In genomic region chr20:25055711-25056492, GRCh38 we compare ENCODE assay signal across 10 cellular contexts. TPM values are rescaled to one million over a fixed set of nuclear protein-coding genes. Genes with fewer than 3 reads are reported as not detected.
A peak's percentile ranks its signal among the peaks of the same experiment; 100 is the strongest.
DNase-seq lines count a peak whose midpoint lies in the region; ATAC-seq, FAIRE-seq and TF ChIP-seq lines count a peak whose summit lies in the region.
"Had no signal": no experiment of that assay in that cellular context is flagged by ENCODE, and none has a peak within 500 bp of the region (broad histone marks: within the 10 kb centered on the region; RNA-seq: fewer than 3 reads in every experiment).

No MANE protein-coding gene starts in this region.

- ATAC-seq in GM23338 (no peak), heart right ventricle (no peak), HG03175 (IDR thresholded peaks at IDR 0.05; ENCODE audit: unreplicated experiment) (no peak), HG03378 (IDR thresholded peaks at IDR 0.05; ENCODE audit: unreplicated experiment) (no peak)

- no peaks in the 10 kb centered on the region for H3K9me3 Mint-ChIP-seq in GM23338

- no peaks in the 10 kb centered on the region for H4K20me1 ChIP-seq in GM23338 (replicated peaks; ENCODE audit: insufficient read depth)

- peaks cover 61% of the 10 kb centered on the region for H3K27me3 ChIP-seq in GM23338 (ENCODE audit: insufficient read depth)
- H3K27me3 ChIP-seq in heart right ventricle = no peaks in the 10 kb centered on the region
- no peaks in the 10 kb centered on the region for H3K27me3 ChIP-seq in spleen (replicated peaks in 1 of 7)

- H3K4me1 ChIP-seq in GM23338 (ENCODE audit: insufficient read depth) (peaks cover 12% of the 10 kb centered on the region; the same call in 1 of the 2 replicates), heart right ventricle (peaks cover 31 to 80% (median 74%) of the 10 kb centered on the region in 9 donors), spleen (peaks cover 53 to 79% (median 77%) of the 10 kb centered on the region in 6 donors)

- TF ChIP-seq CTCF in GM23338 (conservative IDR thresholded peaks at IDR 0.05; ENCODE audit: low read depth in 2 of 2) = no peak
- TF ChIP-seq CTCF in VCaP (conservative IDR thresholded peaks at IDR 0.05) = no peak
- TF ChIP-seq CTCF in heart right ventricle (IDR thresholded peaks at IDR 0.05) = no peak
- no peak for TF ChIP-seq CTCF in spleen (IDR thresholded peaks at IDR 0.05 in 8 of 11, conservative IDR thresholded peaks at IDR 0.05 in 3 of 11)

- no peak for TF ChIP-seq POLR2A in spleen (IDR thresholded peaks at IDR 0.05)
- TF ChIP-seq POLR2A in GM12891 (IDR thresholded peaks at IDR 0.05; ENCODE audit: low read depth, low read length) = no peak

- peak overlapping the region; percentile 68; the same call in 1 of the 3 replicates for H3K4me3 Mint-ChIP-seq in GM23338

- H3K36me3 ChIP-seq in GM23338 (ENCODE audit: insufficient read depth) (no peaks in the 10 kb centered on the region), heart right ventricle (peaks cover 0 to 4% (median 0%) of the 10 kb centered on the region in 9 donors), spleen (peaks cover 0 to 8% (median 0%) of the 10 kb centered on the region in 6 donors)

- intact Hi-C loops in heart right ventricle (cut with DNase I) (loop anchor here in 5 of 10 donors (2.0 to 10.0 kb wide), 6 partner anchors 15 to 1701 kb away; partner anchors contain the start of genes ABHD12 (in 1 of the 5), ENTPD6 (in 1 of the 5), NXT1 (in 1 of the 5) and PYGB (in 1 of the 5)), spleen (cut with DNase I; ENCODE audit: low total_unique reads) (no loop called here)

- 45 to 52% methylated on average over 8 of the region's 8 CpGs for WGBS in heart right ventricle, 2 donors
- WGBS in spleen, 5 donors = 69 to 80% (median 77%) methylated on average over 8 of the region's 8 CpGs

- H3K36me3 Mint-ChIP-seq in GM23338 (ENCODE audit: low read depth) = no peaks in the 10 kb centered on the region

- no peaks in the 10 kb centered on the region for H3K79me2 ChIP-seq in GM23338 (replicated peaks; ENCODE audit: insufficient read depth)

- H3F3A ChIP-seq in GM23338 (replicated peaks; ENCODE audit: low read depth) = no peaks in the 10 kb centered on the region

- no peak overlapping the region for H3K4me2 ChIP-seq in GM23338

- FAIRE-seq in GM12891 (lab: Jason Lieb, UNC) = no peak

- H3K27me3 Mint-ChIP-seq in GM23338 (ENCODE audit: insufficient read depth, low read depth, poor library complexity) = peaks cover 57% of the 10 kb centered on the region

- no peak overlapping the region for H2AFZ ChIP-seq in GM23338

- DNase-seq in GM23338 (ENCODE audit: low spot score) = no peak
- DNase-seq in heart right ventricle = no peak
- peak; percentile 70 for DNase-seq in spleen
- no peak for DNase-seq in stimulated activated CD4-positive, alpha-beta T cell treated with anti-CD3 and anti-CD28 coated beads, Interleukin-12 subunit alpha, Interleukin-12 subunit beta, amount 100 ng/mL, for 4 hours
- no peak for DNase-seq in GM12891 (ENCODE audit: insufficient read length, low spot score)
- DNase-seq: NCI-H2081 treated with DMSO at 0.1 percent for 48 hours had no signal

- H3K4me1 Mint-ChIP-seq in GM23338 = peaks cover 11% of the 10 kb centered on the region; the same call in 1 of the 3 replicates

- H3K9me3 ChIP-seq in heart right ventricle = no peaks in the 10 kb centered on the region
- no peaks in the 10 kb centered on the region for H3K9me3 ChIP-seq in spleen

- H3K27ac Mint-ChIP-seq in GM23338 = no peak overlapping the region

- H3K9me2 ChIP-seq in GM23338 (ENCODE audit: insufficient read depth) = no peaks in the 10 kb centered on the region; the same call in 1 of the 2 replicates

- no peak overlapping the region for H3K4me3 ChIP-seq in GM23338
- H3K4me3 ChIP-seq in heart right ventricle = peak overlapping the region in 9 of 10 donors; percentile 68 to 98 (median 90)
- peak overlapping the region in 5 of 8 donors; percentile 76 to 96 (median 87) for H3K4me3 ChIP-seq in spleen

- no peak overlapping the region for H3K27ac ChIP-seq in GM23338 (ENCODE audit: low read depth)
- H3K27ac ChIP-seq in VCaP = peak overlapping the region; percentile 99
- H3K27ac ChIP-seq in heart right ventricle = peak overlapping the region; percentile 93 to 99 (median 98)
- peak overlapping the region in 5 of 8 donors; percentile 91 to 98 (median 93) for H3K27ac ChIP-seq in spleen

TF ChIP-seq in GM23338, 12 proteins besides CTCF, POLR2A, EP300 and RAD21 (continues in another document):
- TF ChIP-seq ZNF114 (CRISPR knock-in tag; IDR thresholded peaks at IDR 0.05) (no peak), REST (IDR thresholded peaks at IDR 0.05; ENCODE audit: unreplicated experiment) (no peak), JUNB (IDR thresholded peaks at IDR 0.05; ENCODE audit: unreplicated experiment) (no peak), ZNF331 (CRISPR knock-in tag; IDR thresholded peaks at IDR 0.05; ENCODE audit: low read depth) (no peak), EZH2 (IDR thresholded peaks at IDR 0.05; ENCODE audit: low read depth, unreplicated experiment) (no peak)

TF ChIP-seq in GM12891, 5 proteins besides CTCF, POLR2A, EP300 and RAD21:
- no peak for TF ChIP-seq POU2F2 (IDR thresholded peaks at IDR 0.05; ENCODE audit: low read depth, low read length)
- no peak for TF ChIP-seq PAX5 (IDR thresholded peaks at IDR 0.05; ENCODE audit: insufficient read depth, low read length, severe bottlenecking)
- no peak for TF ChIP-seq SPI1 (IDR thresholded peaks at IDR 0.05; ENCODE audit: low read depth, low read length)
- TF ChIP-seq TAF1 (IDR thresholded peaks at IDR 0.05; ENCODE audit: low read depth, low read length) = no peak

RNA-seq across cellular contexts. Expression of gene ACSS1, which starts 2.0 kb away (rescaled TPM):
- total RNA-seq in GM23338 (2014; rRNA removed; shearing (Covaris generic)) = 2.7 and 4.1 TPM in 2 replicates
- polyA plus RNA-seq in GM23338 (2016; fragmentation: Nextera tagmentation; extraction: Ambion mirVana) (1.1 and 1.3 TPM in 2 replicates), heart right ventricle (10 to 100 TPM; 29.7 to 62.2 TPM), spleen (10 to 100 TPM; 20.3 to 26.8 (median 26.3) TPM)
- total RNA-seq in heart right ventricle (100 to 1,000 TPM in 3 of 10 donors, 10 to 100 TPM in 7; 72.5 to 114 (median 87.4) TPM), spleen (10 to 100 TPM; 34.0 to 50.8 (median 41.3) TPM)
- polyA plus RNA-seq in GM12891 (2012; ENCODE audit: low read depth, missing spikeins) = 10.7 TPM
- polyA plus RNA-seq: neural cell had no signal

RNA-seq across cellular contexts. Expression of gene VSX1, which starts 26.0 kb away (rescaled TPM):
- total RNA-seq in GM23338 (2014; rRNA removed; shearing (Covaris generic)) = 0.16 and 0.73 TPM in 2 replicates
- polyA plus RNA-seq in GM23338 (2016; fragmentation: Nextera tagmentation; extraction: Ambion mirVana) = not detected in 2 replicates
- total RNA-seq in heart right ventricle = under 1 TPM in 8 of 10 donors, not detected in 2; 0.20 to 0.79 (median 0.42) TPM
- polyA plus RNA-seq in heart right ventricle = under 1 TPM; 0.16 to 0.37 TPM
- total RNA-seq in spleen = not detected
- not detected for polyA plus RNA-seq in spleen
- not detected for polyA plus RNA-seq in GM12891 (2012; ENCODE audit: low read depth, missing spikeins)
- polyA plus RNA-seq: neural cell had no signal
